31 cellular contexts compared by ENCODE assay signal in genomic region chr18:36331541-36331971, GRCh38. TPM values are rescaled to one million over a fixed set of nuclear protein-coding genes. Genes with fewer than 3 reads are reported as not detected.
DNase-seq lines count a peak whose midpoint lies in the region; ATAC-seq and TF ChIP-seq lines count a peak whose summit lies in the region.
"Had no signal": no experiment of that assay in that cellular context is flagged by ENCODE, and none has a peak within 500 bp of the region (broad histone marks: within the 10 kb centered on the region; RNA-seq: fewer than 3 reads in every experiment).

No MANE protein-coding gene starts in this region.

- TF ChIP-seq RAD21 in IMR-90 (IDR thresholded peaks at IDR 0.05; ENCODE audit: low read length) = no peak

- H3K18ac ChIP-seq in IMR-90 (ENCODE audit: low read depth, low read length) = no peak overlapping the region; the same call in 1 of the 2 replicates
- peak overlapping the region; percentile 47 for H3K18ac ChIP-seq in trophoblast cell (ENCODE audit: low read length)

- H3K36me3 ChIP-seq in IMR-90 (ENCODE audit: control insufficient read depth, insufficient read depth, low read length) (no peaks in the 10 kb centered on the region), trophoblast cell (ENCODE audit: control insufficient read depth in 1 of 2, insufficient read depth in 2 of 2, low read length in 2 of 2) (peaks cover 2 to 10% of the 10 kb centered on the region in 2 experiments)
- H3K36me3 ChIP-seq: ovary, spleen, tibial nerve had no signal

- TF ChIP-seq POLR2A in IMR-90 (IDR thresholded peaks at IDR 0.05; ENCODE audit: low read depth, low read length) = no peak

- no peak for TF ChIP-seq CTCF in CD14-positive monocyte (IDR thresholded peaks at IDR 0.05)
- TF ChIP-seq CTCF in IMR-90 (conservative IDR thresholded peaks at IDR 0.05; ENCODE audit: low read depth, low read length) = no peak

- H3K27ac ChIP-seq in IMR-90 (ENCODE audit: insufficient read depth, low read length) = no peak overlapping the region
- H3K27ac ChIP-seq in trophoblast cell (ENCODE audit: low read depth, low read length) = peak overlapping the region; percentile 28
- H3K27ac ChIP-seq: C4-2B, ovary, spleen had no signal

- H4K91ac ChIP-seq in IMR-90 (ENCODE audit: insufficient read depth, low read depth, low read length) = no peak overlapping the region
- peak overlapping the region; percentile 13 for H4K91ac ChIP-seq in trophoblast cell (ENCODE audit: low read depth, low read length)

- H3K9me3 ChIP-seq in IMR-90 (ENCODE audit: control insufficient read depth, insufficient read depth, low read length) (no peaks in the 10 kb centered on the region), trophoblast cell (ENCODE audit: insufficient read depth, low read depth, low read length) (no peaks in the 10 kb centered on the region)
- H3K9me3 ChIP-seq: ovary, spleen, tibial nerve had no signal

- no peak overlapping the region for H2BK20ac ChIP-seq in IMR-90 (ENCODE audit: low read depth, low read length)

- no peak overlapping the region for H2BK12ac ChIP-seq in trophoblast cell (ENCODE audit: low read length)

- H2AK9ac ChIP-seq in IMR-90 (replicated peaks; ENCODE audit: low read depth, low read length, poor library complexity) = no peak overlapping the region

- no peak overlapping the region for H2BK5ac ChIP-seq in IMR-90 (ENCODE audit: low read depth, low read length, poor library complexity, severe bottlenecking)
- H2BK5ac ChIP-seq in trophoblast cell (ENCODE audit: low read depth, low read length, poor library complexity) = no peak overlapping the region

- H3K79me2 ChIP-seq in trophoblast cell (ENCODE audit: control insufficient read depth, insufficient read depth, low read length, poor library complexity) = peaks cover 2% of the 10 kb centered on the region

- no peak overlapping the region for H3K56ac ChIP-seq in IMR-90 (ENCODE audit: extremely low read depth, insufficient read depth, low read length)

- WGBS in IMR-90 (ENCODE audit: extremely low coverage in 2 of 2, insufficient read length in 1 of 2), 2 experiments = 33% methylated on average over 3 of the region's 5 CpGs; no CpG with 5 or more reads in 1 of the 2 experiments
- no CpG with 5 or more reads among the region's 5 CpGs for whole genome bisulfite sequencing in trophoblast cell (ENCODE audit: extremely low coverage, insufficient coverage, insufficient read length)

- peaks cover 14% of the 10 kb centered on the region for H3K4me1 ChIP-seq in IMR-90 (ENCODE audit: control insufficient read depth, insufficient read depth, low read length)
- H3K4me1 ChIP-seq in trophoblast cell (ENCODE audit: control insufficient read depth in 1 of 2, insufficient read depth in 2 of 2, low read length in 2 of 2) = peaks cover 24% of the 10 kb centered on the region in 2 experiments
- H3K4me1 ChIP-seq: spleen had no signal

- H3K4me3 Mint-ChIP-seq in CD14-positive monocyte = no peak overlapping the region
- H3K4me3 Mint-ChIP-seq: activated CD4-positive, alpha-beta memory T cell treated with anti-CD3 and anti-CD28 coated beads, Interleukin-2, amount 10 ng/mL, durations not matched to agents 7 days and 5 days; naive thymus-derived CD8-positive, alpha-beta T cell had no signal

- H3K23ac ChIP-seq in IMR-90 (ENCODE audit: low read depth, low read length) (0 out of 2 replicates have a peak overlapping the region, but pooled peaks have one; percentile 17), trophoblast cell (ENCODE audit: low read length) (no peak overlapping the region)

- in situ Hi-C loops in IMR-90 (cut with MboI; ENCODE audit: low sequenced_read_pairs) = no loop called here

- H3K27me3 Mint-ChIP-seq in CD14-positive monocyte (ENCODE audit: low read depth in 3 of 3) = peaks cover 3 to 11% (median 10%) of the 10 kb centered on the region in 3 donors
- H3K27me3 Mint-ChIP-seq: activated CD4-positive, alpha-beta memory T cell treated with anti-CD3 and anti-CD28 coated beads, Interleukin-2, amount 10 ng/mL, durations not matched to agents 7 days and 5 days had no signal

- H3K4me3 ChIP-seq in IMR-90 (ENCODE audit: insufficient read depth, low read depth, low read length) (no peak overlapping the region), trophoblast cell (ENCODE audit: low read depth, low read length) (peak overlapping the region; percentile 13)
- H3K4me3 ChIP-seq: GM12878, ovary, spleen, tibial nerve had no signal

- H4K20me1 ChIP-seq in IMR-90 (ENCODE audit: insufficient read depth, low read length) = no peaks in the 10 kb centered on the region; the same call in 1 of the 2 replicates

- no peak overlapping the region for H2BK15ac ChIP-seq in IMR-90 (ENCODE audit: low read depth, low read length)

- BruUV-seq in IMR-90 (replicated peaks; lab: Mats Ljungman, UMichigan) = no TSS peak

- H3K79me1 ChIP-seq in IMR-90 (ENCODE audit: low read depth in 1 of 2, low read length in 2 of 2) (peaks cover 7 to 22% of the 10 kb centered on the region in 2 experiments; a peak in 2 of 4 replicates), trophoblast cell (ENCODE audit: low read length) (peaks cover 4% of the 10 kb centered on the region)

- peaks cover 11% of the 10 kb centered on the region for H3K9me1 ChIP-seq in IMR-90 (ENCODE audit: insufficient read depth, low read length)

- no peak overlapping the region for H2BK120ac ChIP-seq in IMR-90 (ENCODE audit: low read depth, low read length)
- no peak overlapping the region for H2BK120ac ChIP-seq in trophoblast cell (ENCODE audit: insufficient read depth, low read length, poor library complexity)

- H2AFZ ChIP-seq in IMR-90 (replicated peaks; ENCODE audit: low read length, poor library complexity) = no peak overlapping the region
- no peak overlapping the region for H2AFZ ChIP-seq in trophoblast cell (ENCODE audit: insufficient read depth, low read length, poor library complexity)

- POLR2A ChIA-PET in IMR-90 (lab: Charles Lee; ENCODE audit: unreplicated experiment) = no interaction called here

- H3K4ac ChIP-seq in IMR-90 (ENCODE audit: low read depth, low read length) (no peak overlapping the region; the same call in 1 of the 2 replicates), trophoblast cell (ENCODE audit: low read depth, low read length) (peak overlapping the region; percentile 28)

- no peak overlapping the region for H4K8ac ChIP-seq in IMR-90 (ENCODE audit: low read depth in 2 of 2, low read length in 2 of 2)
- no peak overlapping the region for H4K8ac ChIP-seq in trophoblast cell (ENCODE audit: low read depth, low read length)

- dilution Hi-C loops in IMR-90 (cut with HindIII; ENCODE audit: low sequenced_read_pairs, unreplicated experiment) = no loop called here

- CTCF ChIA-PET in IMR-90 (lab: Yijun Ruan, JAX) = no interaction called here

- no peak overlapping the region for H4K12ac ChIP-seq in trophoblast cell (ENCODE audit: low read depth, low read length)

- no peaks in the 10 kb centered on the region for H3K4me1 Mint-ChIP-seq in CD14-positive monocyte
- H3K4me1 Mint-ChIP-seq: activated CD4-positive, alpha-beta memory T cell treated with anti-CD3 and anti-CD28 coated beads, Interleukin-2, amount 10 ng/mL, durations not matched to agents 7 days and 5 days; naive thymus-derived CD8-positive, alpha-beta T cell had no signal

- no peak overlapping the region; the same call in 1 of the 2 replicates for H4K5ac ChIP-seq in IMR-90 (ENCODE audit: low read depth, low read length)

- intact Hi-C loops in CD14-positive monocyte (cut with micrococcal nuclease) = no loop called here
- intact Hi-C loops in IMR-90 (cut with micrococcal nuclease) = no loop called here

- H3K14ac ChIP-seq in IMR-90 (replicated peaks; ENCODE audit: low read depth, low read length) (no peak overlapping the region), trophoblast cell (ENCODE audit: low read length) (peak overlapping the region; percentile 42)

- H3K27me3 ChIP-seq in IMR-90 (ENCODE audit: control insufficient read depth, insufficient read depth, low read length) = no peaks in the 10 kb centered on the region
- H3K27me3 ChIP-seq in trophoblast cell (ENCODE audit: insufficient read depth, low read length) = no peaks in the 10 kb centered on the region
- H3K27me3 ChIP-seq: ovary, tibial nerve had no signal

- peaks cover 0 to 3% (median 0%) of the 10 kb centered on the region in 7 donors for H3K9me3 Mint-ChIP-seq in CD14-positive monocyte
- H3K9me3 Mint-ChIP-seq: activated CD4-positive, alpha-beta memory T cell treated with anti-CD3 and anti-CD28 coated beads, Interleukin-2, amount 10 ng/mL, durations not matched to agents 7 days and 5 days had no signal

- H3K9ac ChIP-seq in IMR-90 (ENCODE audit: low read depth, low read length) (no peak overlapping the region), trophoblast cell (ENCODE audit: low read length) (no peak overlapping the region)

- no peak overlapping the region for H3K27ac Mint-ChIP-seq in CD14-positive monocyte
- H3K27ac Mint-ChIP-seq: activated CD4-positive, alpha-beta memory T cell treated with anti-CD3 and anti-CD28 coated beads, Interleukin-2, amount 10 ng/mL, durations not matched to agents 7 days and 5 days; naive thymus-derived CD8-positive, alpha-beta T cell had no signal

- peak overlapping the region; percentile 11; the same call in 1 of the 2 replicates for H2AK5ac ChIP-seq in IMR-90 (ENCODE audit: low read depth, low read length)
- no peak overlapping the region for H2AK5ac ChIP-seq in trophoblast cell (ENCODE audit: low read length)

- ATAC-seq in IMR-90 (ENCODE audit: low read depth) (no peak), HG03354 (IDR thresholded peaks at IDR 0.05; ENCODE audit: poor library complexity, severe bottlenecking, unreplicated experiment) (no peak)
- ATAC-seq: GM12878; HepG2; left cardiac atrium; naive thymus-derived CD8-positive, alpha-beta T cell; Panc1 had no signal

- H3K36me3 Mint-ChIP-seq in CD14-positive monocyte = no peaks in the 10 kb centered on the region
- H3K36me3 Mint-ChIP-seq: naive thymus-derived CD8-positive, alpha-beta T cell had no signal

- DNase-seq in CD14-positive monocyte (ENCODE audit: low spot score) (peak; percentile 21), IMR-90 (no peak), glomerular visceral epithelial cell (ENCODE audit: extremely low spot score) (peak; percentile 67), trophoblast cell (no peak), islet precursor cell (no peak), AG08395 (ENCODE audit: low spot score) (no peak)
- DNase-seq: activated CD4-positive, alpha-beta memory T cell treated with anti-CD3 and anti-CD28 coated beads, Interleukin-2, amount 10 ng/mL, durations not matched to agents 7 days and 5 days; activated CD4-positive, CD25-positive, alpha-beta regulatory T cell; activated CD8-positive, alpha-beta memory T cell treated with anti-CD3 and anti-CD28 coated beads, Interleukin-2, amount 50 U/mL, for 48 hours; activated naive CD4-positive, alpha-beta T cell treated with anti-CD3 and anti-CD28 coated beads, Interleukin-2, amount 50 U/mL, for 16 hours; amniotic stem cell; effector memory CD4-positive, alpha-beta T cell; erythroblast; GOT3; left cardiac atrium; naive thymus-derived CD8-positive, alpha-beta T cell; NCI-H1092; NCI-H1694 treated with DMSO at 0.1 percent for 48 hours; NCI-H2171; NCI-H524 treated with DMSO at 0.1 percent for 48 hours; ovary; retina; SIG-M5; spleen; T1000 had no signal

- no peak overlapping the region for H3K4me2 ChIP-seq in IMR-90 (ENCODE audit: low read depth, low read length)
- no peak overlapping the region for H3K4me2 ChIP-seq in trophoblast cell (ENCODE audit: low read length)

RNA-seq across cellular contexts. Expression of gene FHOD3, which starts 34.0 kb away (rescaled TPM):
- not detected for polyA plus RNA-seq in CD14-positive monocyte
- total RNA-seq in IMR-90 (2012; rRNA removed) = 16.0 and 16.7 TPM in 2 replicates
- 12.5 and 14.6 TPM in 2 replicates for polyA plus RNA-seq in IMR-90 (2012; rRNA removed)
- polyA plus RNA-seq in IMR-90 (2012; cell fraction: cytosol; rRNA removed) = 12.4 and 13.2 TPM in 2 replicates
- 11.6 and 25.1 TPM in 2 replicates for polyA plus RNA-seq in IMR-90 (2012; cell fraction: nucleus; rRNA removed; ENCODE audit: low replicate concordance)
- polyA plus RNA-seq in trophoblast cell (2013) = 47.0 and 54.5 TPM in 2 replicates
- total RNA-seq: activated CD4-positive, alpha-beta memory T cell treated with anti-CD3 and anti-CD28 coated beads, Interleukin-2, amount 10 ng/mL, durations not matched to agents 7 days and 5 days; naive thymus-derived CD8-positive, alpha-beta T cell had no signal
- polyA plus RNA-seq: HepG2; naive thymus-derived CD8-positive, alpha-beta T cell had no signal

Comparison
In these comparisons a context has a peak if more than half of its experiments do, and no peak if none do; other contexts are left out.
1. DNase-seq: peak in CD14-positive monocyte (single experiment) and glomerular visceral epithelial cell (single experiment); none in IMR-90 (single experiment), trophoblast cell (0 of 2), islet precursor cell (single experiment) and AG08395 (single experiment).
2. RNA of gene FHOD3, which starts 34.0 kb away (polyA plus RNA-seq): 11.6 to 25.1 TPM in IMR-90; not detected in CD14-positive monocyte; every median in the first group is over 10 times any median in the second.